Comparison of ENCODE assay signal across 1 cellular context in genomic region chr14:69644814-69645213, GRCh38.
TF ChIP-seq lines count a peak whose summit lies in the region.

No MANE protein-coding gene starts in this region.

TF ChIP-seq in GM23338, 12 proteins besides CTCF, POLR2A, EP300 and RAD21 (continued from another document):
- no peak for TF ChIP-seq ZNF462 (CRISPR knock-in tag; IDR thresholded peaks at IDR 0.05)
- TF ChIP-seq POLR2AphosphoS5 (IDR thresholded peaks at IDR 0.05; ENCODE audit: low read depth): no peak
- TF ChIP-seq EZH2 (IDR thresholded peaks at IDR 0.05; ENCODE audit: low read depth, unreplicated experiment): no peak
- TF ChIP-seq ETS1 (IDR thresholded peaks at IDR 0.05): no peak
- no peak for TF ChIP-seq EZH2phosphoT487 (IDR thresholded peaks at IDR 0.05; ENCODE audit: unreplicated experiment)
